In genomic region chr2:221844187-221844586, GRCh38 we compare ENCODE assay signal across 14 cellular contexts.
DNase-seq lines count a peak whose midpoint lies in the region; ATAC-seq and TF ChIP-seq lines count a peak whose summit lies in the region.
"Had no signal": no experiment of that assay in that cellular context is flagged by ENCODE, and none has a peak within 500 bp of the region (broad histone marks: within the 10 kb centered on the region; RNA-seq: fewer than 3 reads in every experiment).

No MANE protein-coding gene starts in this region.

- intact Hi-C loops in left lung (cut with DNase I), result no loop called here
- intact Hi-C loops in activated CD4-positive, alpha-beta memory T cell treated with anti-CD3 and anti-CD28 coated beads for 36 hours (cut with micrococcal nuclease), result no loop called here

- TF ChIP-seq CTCF in left lung (IDR thresholded peaks at IDR 0.05), result no peak

- H3K27ac Mint-ChIP-seq in activated CD4-positive, alpha-beta memory T cell treated with anti-CD3 and anti-CD28 coated beads for 36 hours, result no peak overlapping the region
- H3K27ac Mint-ChIP-seq in CD8-positive, alpha-beta memory T cell, result no peak overlapping the region
- H3K27ac Mint-ChIP-seq: CD4-positive, CD25-positive, alpha-beta regulatory T cell; naive thymus-derived CD8-positive, alpha-beta T cell had no signal

- ATAC-seq in GM18499 (IDR thresholded peaks at IDR 0.05; ENCODE audit: insufficient read depth, unreplicated experiment), result peak; percentile 67
- ATAC-seq in GM21515 (IDR thresholded peaks at IDR 0.05; ENCODE audit: unreplicated experiment), result peak; percentile 80
- ATAC-seq in HG03575 (IDR thresholded peaks at IDR 0.05; ENCODE audit: extremely low read depth, insufficient number of reproducible peaks, low FRiP score, unreplicated experiment), result peak; percentile 84
- peak; percentile 85 for ATAC-seq in left lung
- ATAC-seq: naive thymus-derived CD8-positive, alpha-beta T cell had no signal

- DNase-seq in left lung (no peak), HCEC 1CT (no peak)
- DNase-seq in effector CD8-positive, alpha-beta T cell (lab: John Stamatoyannopoulos, UW), result no peak
- no peak for DNase-seq in activated CD4-positive, alpha-beta memory T cell treated with anti-CD3 and anti-CD28 coated beads for 36 hours
- no peak for DNase-seq in CD8-positive, alpha-beta memory T cell
- DNase-seq: CD4-positive, CD25-positive, alpha-beta regulatory T cell; foreskin fibroblast; naive thymus-derived CD8-positive, alpha-beta T cell; NCI-H1048; small intestine had no signal

- H3K27ac ChIP-seq in left lung, result no peak overlapping the region
- no peak overlapping the region for H3K27ac ChIP-seq in CD8-positive, alpha-beta memory T cell (ENCODE audit: low read depth, low read length)
- H3K27ac ChIP-seq: ascending aorta had no signal

- CTCF ChIA-PET in activated CD4-positive, alpha-beta memory T cell treated with anti-CD3 and anti-CD28 coated beads for 36 hours (lab: Charles Lee), result no interaction called here
- CTCF ChIA-PET in CD8-positive, alpha-beta memory T cell (lab: Charles Lee), result no interaction called here

- H3K9me3 ChIP-seq in left lung, result no peaks in the 10 kb centered on the region
- H3K9me3 ChIP-seq in CD8-positive, alpha-beta memory T cell (ENCODE audit: low read length), result no peaks in the 10 kb centered on the region
- H3K9me3 ChIP-seq: ascending aorta had no signal

- no peaks in the 10 kb centered on the region for H3K36me3 ChIP-seq in left lung
- H3K36me3 ChIP-seq in CD8-positive, alpha-beta memory T cell (ENCODE audit: insufficient read depth, low read length), result no peaks in the 10 kb centered on the region
- H3K36me3 ChIP-seq: ascending aorta had no signal

- H3K4me3 ChIP-seq in left lung, result no peak overlapping the region
- H3K4me3 ChIP-seq in CD8-positive, alpha-beta memory T cell (ENCODE audit: low read length), result no peak overlapping the region
- H3K4me3 ChIP-seq: ascending aorta had no signal

- no peaks in the 10 kb centered on the region for H3K36me3 Mint-ChIP-seq in activated CD4-positive, alpha-beta memory T cell treated with anti-CD3 and anti-CD28 coated beads for 36 hours
- no peaks in the 10 kb centered on the region for H3K36me3 Mint-ChIP-seq in CD8-positive, alpha-beta memory T cell
- H3K36me3 Mint-ChIP-seq: CD4-positive, CD25-positive, alpha-beta regulatory T cell; naive thymus-derived CD8-positive, alpha-beta T cell had no signal

- POLR2A ChIA-PET in activated CD4-positive, alpha-beta memory T cell treated with anti-CD3 and anti-CD28 coated beads for 36 hours (lab: Charles Lee), result no interaction called here
- POLR2A ChIA-PET in CD8-positive, alpha-beta memory T cell (lab: Charles Lee), result no interaction called here

- no peaks in the 10 kb centered on the region for H3K4me1 ChIP-seq in left lung
- no peaks in the 10 kb centered on the region for H3K4me1 ChIP-seq in CD8-positive, alpha-beta memory T cell (ENCODE audit: insufficient read depth, low read length)
- H3K4me1 ChIP-seq: ascending aorta had no signal

- no peak overlapping the region for H3K4me3 Mint-ChIP-seq in activated CD4-positive, alpha-beta memory T cell treated with anti-CD3 and anti-CD28 coated beads for 36 hours
- no peak overlapping the region for H3K4me3 Mint-ChIP-seq in CD8-positive, alpha-beta memory T cell
- H3K4me3 Mint-ChIP-seq: CD4-positive, CD25-positive, alpha-beta regulatory T cell; naive thymus-derived CD8-positive, alpha-beta T cell had no signal

- H3K27me3 ChIP-seq in left lung, result no peaks in the 10 kb centered on the region
- no peaks in the 10 kb centered on the region for H3K27me3 ChIP-seq in CD8-positive, alpha-beta memory T cell (ENCODE audit: insufficient read depth, low read length, poor library complexity, severe bottlenecking)
- H3K27me3 ChIP-seq: ascending aorta had no signal

- no peaks in the 10 kb centered on the region for H3K4me1 Mint-ChIP-seq in activated CD4-positive, alpha-beta memory T cell treated with anti-CD3 and anti-CD28 coated beads for 36 hours (ENCODE audit: low read depth)
- no peaks in the 10 kb centered on the region for H3K4me1 Mint-ChIP-seq in CD8-positive, alpha-beta memory T cell
- H3K4me1 Mint-ChIP-seq: CD4-positive, CD25-positive, alpha-beta regulatory T cell; naive thymus-derived CD8-positive, alpha-beta T cell had no signal

- no peaks in the 10 kb centered on the region for H3K9me3 Mint-ChIP-seq in activated CD4-positive, alpha-beta memory T cell treated with anti-CD3 and anti-CD28 coated beads for 36 hours
- H3K9me3 Mint-ChIP-seq in CD8-positive, alpha-beta memory T cell, result peaks cover 0 to 12% (median 0%) of the 10 kb centered on the region in 5 donors

- H3K27me3 Mint-ChIP-seq in activated CD4-positive, alpha-beta memory T cell treated with anti-CD3 and anti-CD28 coated beads for 36 hours, result no peaks in the 10 kb centered on the region
- no peaks in the 10 kb centered on the region for H3K27me3 Mint-ChIP-seq in CD8-positive, alpha-beta memory T cell
- H3K27me3 Mint-ChIP-seq: CD4-positive, CD25-positive, alpha-beta regulatory T cell; naive thymus-derived CD8-positive, alpha-beta T cell had no signal
